Comparison of ENCODE assay signal across 10 cellular contexts in genomic region chr3:159322322-159322939, GRCh38.
DNase-seq lines count a peak whose midpoint lies in the region; ATAC-seq, FAIRE-seq and TF ChIP-seq lines count a peak whose summit lies in the region.
"Had no signal": no experiment of that assay in that cellular context is flagged by ENCODE, and none has a peak within 500 bp of the region (broad histone marks: within the 10 kb centered on the region; RNA-seq: fewer than 3 reads in every experiment).

No MANE protein-coding gene starts in this region.

- H3K9me3 ChIP-seq in adrenal gland (replicated peaks in 1 of 3), result no peaks in the 10 kb centered on the region

- peak; percentile 16 to 57 (median 43) for TF ChIP-seq CTCF in adrenal gland (IDR thresholded peaks at IDR 0.05)
- TF ChIP-seq CTCF in kidney epithelial cell (IDR thresholded peaks at IDR 0.05; ENCODE audit: insufficient read depth, low read length, poor library complexity, severe bottlenecking), result peak; percentile 73

- H3K4me3 Mint-ChIP-seq in T-helper 2 cell treated with Interferon-gamma antibody and Interleukin-4, amounts not matched to agents 5 μg/mL and 100 μg/mL, for 36 hours, result no peak overlapping the region

- H3K4me3 ChIP-seq in adrenal gland, result no peak overlapping the region
- H3K4me3 ChIP-seq in kidney epithelial cell (ENCODE audit: low read depth, low read length), result no peak overlapping the region

- intact Hi-C loops in adrenal gland (cut with DNase I), result loop anchor here in 1 of 2 donors (10.0 kb wide), 1 partner anchor 482 kb away; no protein-coding TSS in a partner anchor

- no peak overlapping the region for H3K27ac Mint-ChIP-seq in T-helper 2 cell treated with Interferon-gamma antibody and Interleukin-4, amounts not matched to agents 5 μg/mL and 100 μg/mL, for 36 hours

- no peaks in the 10 kb centered on the region for H3K36me3 Mint-ChIP-seq in T-helper 2 cell treated with Interferon-gamma antibody and Interleukin-4, amounts not matched to agents 5 μg/mL and 100 μg/mL, for 36 hours (ENCODE audit: low read depth)

- H3K36me3 ChIP-seq in adrenal gland (replicated peaks in 1 of 2), result no peaks in the 10 kb centered on the region
- no peaks in the 10 kb centered on the region for H3K36me3 ChIP-seq in kidney epithelial cell (ENCODE audit: control insufficient read depth, insufficient read depth, low read length)

- H3K9me3 Mint-ChIP-seq in T-helper 2 cell treated with Interferon-gamma antibody and Interleukin-4, amounts not matched to agents 5 μg/mL and 100 μg/mL, for 36 hours, result no peaks in the 10 kb centered on the region

- DNase-seq in EH (ENCODE audit: low read depth) (peak; percentile 46), HUDEP-2 (lab: John Stamatoyannopoulos, UW; ENCODE audit: unreplicated experiment in 76 of 76) (peak in 39 of 76 experiments; percentile 1 to 60 (median 14)), adrenal gland (peak; percentile 17 to 57 (median 22)), kidney epithelial cell (ENCODE audit: low read depth) (no peak), frontal cortex (ENCODE audit: low spot score in 2 of 2) (no peak)
- no peak for DNase-seq in T-helper 2 cell treated with Interferon-gamma antibody and Interleukin-4, amounts not matched to agents 5 μg/mL and 100 μg/mL, for 36 hours (ENCODE audit: low spot score)
- no peak for DNase-seq in activated CD8-positive, alpha-beta memory T cell treated with anti-CD3 and anti-CD28 coated beads, Interleukin-2, amount 50 U/mL, for 4 hours

- WGBS in adrenal gland, 4 donors, result 40 to 49% (median 41%) methylated on average over 8 of the region's 8 CpGs

- no peak overlapping the region for H3K27ac ChIP-seq in adrenal gland
- H3K27ac ChIP-seq: parathyroid adenoma had no signal

- H3K27me3 ChIP-seq in adrenal gland (no peaks in the 10 kb centered on the region), kidney epithelial cell (ENCODE audit: control insufficient read depth, insufficient read depth, low read length) (no peaks in the 10 kb centered on the region)

- ATAC-seq in GM19395 (IDR thresholded peaks at IDR 0.05; ENCODE audit: unreplicated experiment), result peak; percentile 88

- TF ChIP-seq POLR2A in adrenal gland (IDR thresholded peaks at IDR 0.05), result no peak

- H3K4me1 ChIP-seq in adrenal gland (replicated peaks in 1 of 2), result no peaks in the 10 kb centered on the region
- H3K4me1 ChIP-seq: parathyroid adenoma had no signal

- H3K27me3 Mint-ChIP-seq in T-helper 2 cell treated with Interferon-gamma antibody and Interleukin-4, amounts not matched to agents 5 μg/mL and 100 μg/mL, for 36 hours (ENCODE audit: low read depth), result no peaks in the 10 kb centered on the region

- no peaks in the 10 kb centered on the region for H3K4me1 Mint-ChIP-seq in T-helper 2 cell treated with Interferon-gamma antibody and Interleukin-4, amounts not matched to agents 5 μg/mL and 100 μg/mL, for 36 hours (ENCODE audit: low read depth)

- FAIRE-seq in frontal cortex (lab: Jason Lieb, UNC), result no peak
- FAIRE-seq: TTC549 had no signal

Comparison
In these comparisons a context has a peak if more than half of its experiments do, and no peak if none do; other contexts are left out.
1. DNase-seq: peak in EH (single experiment), HUDEP-2 (39 of 76) and adrenal gland (7 of 7); none in kidney epithelial cell (single experiment), frontal cortex (0 of 2), T-helper 2 cell treated with Interferon-gamma antibody and Interleukin-4, amounts not matched to agents 5 μg/mL and 100 μg/mL, for 36 hours (single experiment) and activated CD8-positive, alpha-beta memory T cell treated with anti-CD3 and anti-CD28 coated beads, Interleukin-2, amount 50 U/mL, for 4 hours (single experiment).